In the genomic region with DNA sequence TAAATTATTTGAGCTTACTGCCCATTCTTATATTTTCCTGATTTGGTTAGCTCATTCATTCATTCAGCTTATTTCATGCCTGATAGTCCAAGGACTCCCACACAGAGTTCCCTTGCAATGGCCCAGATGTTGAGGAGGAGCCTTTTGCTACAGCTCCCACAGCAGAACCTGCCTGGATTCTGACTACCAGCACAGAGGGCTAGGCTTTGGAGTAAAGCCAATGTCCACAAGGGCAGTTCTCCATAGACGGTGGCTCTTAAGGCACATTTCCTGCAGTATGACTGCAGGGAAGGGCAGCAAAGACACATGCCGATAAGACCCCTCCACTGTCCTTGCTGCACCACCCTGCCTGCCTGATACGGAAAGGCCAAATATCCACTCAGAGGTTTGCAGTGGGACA, we compare ENCODE assay signal across 15 cellular contexts.
"Had no signal": no experiment of that assay in that cellular context is flagged by ENCODE, and none has a peak within 500 bp of the region (broad histone marks: within the 10 kb centered on the region; RNA-seq: fewer than 3 reads in every experiment).

No MANE protein-coding gene starts in this region.

- FAIRE-seq: bronchial epithelial cell, pancreas had no signal

- H3K36me3 ChIP-seq: esophagus muscularis mucosa, pancreas, thoracic aorta, uterus had no signal

- DNase-seq: activated CD4-positive, alpha-beta memory T cell treated with anti-CD3 and anti-CD28 coated beads, Interleukin-2, amount 10 ng/mL, durations not matched to agents 7 days and 5 days; activated CD4-positive, alpha-beta T cell treated with anti-CD3 and anti-CD28 coated beads for 36 hours; activated CD8-positive, alpha-beta memory T cell treated with anti-CD3 and anti-CD28 coated beads, Interleukin-2, amount 50 U/mL, for 4 hours; activated gamma-delta T cell treated with Interleukin-2 at 50 U/mL for 16 hours; activated naive CD8-positive, alpha-beta T cell treated with anti-CD3 and anti-CD28 coated beads for 36 hours; activated T-cell treated with anti-CD3 and anti-CD28 coated beads, Interleukin-2, amount 50 U/mL, for 72 hours; stimulated activated CD4-positive, alpha-beta T cell treated with anti-CD3 and anti-CD28 coated beads, Interleukin-4, amount 100 ng/mL, for 4 hours; stimulated activated naive CD8-positive, alpha-beta T cell treated with anti-CD3 and anti-CD28 coated beads, Interleukin-15, amount 100 ng/mL, for 72 hours; T1000; uterus had no signal

- H3K4me3 ChIP-seq: esophagus muscularis mucosa, pancreas, skin epidermis, thoracic aorta, uterus had no signal

- H3K27ac ChIP-seq: esophagus muscularis mucosa, pancreas, skin epidermis, thoracic aorta, uterus had no signal

- H3K27me3 ChIP-seq: esophagus muscularis mucosa, pancreas, uterus had no signal

- ATAC-seq: activated CD4-positive, alpha-beta T cell treated with anti-CD3 and anti-CD28 coated beads for 36 hours; activated T-cell treated with anti-CD3 and anti-CD28 coated beads, Interleukin-2, amount 50 U/mL, for 72 hours; stimulated activated naive CD8-positive, alpha-beta T cell treated with anti-CD3 and anti-CD28 coated beads, Interleukin-15, amount 100 ng/mL, for 72 hours had no signal

- H3K4me1 ChIP-seq: esophagus muscularis mucosa, pancreas had no signal

- H3K9me3 ChIP-seq: pancreas, uterus had no signal
